Comparison of ENCODE assay signal across 12 cellular contexts in the genomic region with DNA sequence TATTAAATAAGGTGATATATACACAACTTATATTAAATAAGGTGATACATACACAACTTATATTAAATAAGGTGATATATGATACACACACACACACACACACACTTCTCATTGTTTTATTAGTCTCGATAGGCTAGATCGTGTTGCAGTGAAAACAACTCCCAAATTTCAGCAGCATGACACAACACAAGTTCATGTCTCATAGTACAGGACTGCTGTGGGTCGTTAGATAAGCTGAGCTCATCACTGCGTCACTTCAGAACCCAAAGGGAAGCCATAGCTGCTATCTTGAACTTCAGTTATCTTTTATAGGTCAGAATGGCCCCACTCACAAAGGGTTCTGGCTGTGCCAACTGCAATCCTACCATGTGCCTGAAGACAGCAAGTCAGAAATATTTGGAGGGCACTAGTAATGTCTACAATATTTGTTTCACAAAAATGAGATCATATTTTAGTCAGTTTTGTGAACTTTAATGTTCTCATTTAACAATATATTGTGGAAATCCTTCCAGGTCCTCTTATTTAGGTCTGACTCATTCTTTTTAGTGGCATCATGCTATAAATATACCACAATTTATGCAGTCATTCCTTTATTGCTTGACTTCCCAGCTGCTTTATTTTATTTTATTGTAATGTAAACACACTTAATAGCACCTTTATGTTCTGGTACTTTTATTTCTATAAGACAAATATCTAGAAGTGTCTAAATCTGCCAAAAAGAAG.
DNase-seq lines count a peak whose midpoint lies in the region; ATAC-seq lines count a peak whose summit lies in the region.
"Had no signal": no experiment of that assay in that cellular context is flagged by ENCODE, and none has a peak within 500 bp of the region (broad histone marks: within the 10 kb centered on the region; RNA-seq: fewer than 3 reads in every experiment).

No MANE protein-coding gene starts in this region.

- no peak overlapping the region for H3K4me3 ChIP-seq in MG63
- H3K4me3 ChIP-seq: SJSA1, stomach had no signal

- H3K9me3 Mint-ChIP-seq in activated CD4-positive, alpha-beta memory T cell treated with anti-CD3 and anti-CD28 coated beads for 36 hours: no peaks in the 10 kb centered on the region
- H3K9me3 Mint-ChIP-seq: CD4-positive, CD25-positive, alpha-beta regulatory T cell had no signal

- no peaks in the 10 kb centered on the region for H3K36me3 ChIP-seq in MG63
- H3K36me3 ChIP-seq: SJSA1, stomach had no signal

- H3K27me3 Mint-ChIP-seq in activated CD4-positive, alpha-beta memory T cell treated with anti-CD3 and anti-CD28 coated beads for 36 hours: peaks cover 21% of the 10 kb centered on the region

- ATAC-seq in stimulated activated naive CD8-positive, alpha-beta T cell treated with anti-CD3 and anti-CD28 coated beads, Interleukin-15, Interleukin-2, amounts not matched to agents 100 U/mL and 50 U/mL, for 24 hours: no peak
- ATAC-seq: left colon had no signal

- intact Hi-C loops in activated CD4-positive, alpha-beta memory T cell treated with anti-CD3 and anti-CD28 coated beads for 36 hours (cut with micrococcal nuclease): no loop called here

- no peak overlapping the region for H3K27ac Mint-ChIP-seq in activated CD4-positive, alpha-beta memory T cell treated with anti-CD3 and anti-CD28 coated beads for 36 hours
- H3K27ac Mint-ChIP-seq: CD4-positive, CD25-positive, alpha-beta regulatory T cell had no signal

- DNase-seq in H4 (ENCODE audit: low spot score): peak; percentile 30
- peak; percentile 24 for DNase-seq in MG63
- DNase-seq in dermis blood vessel endothelial cell: peak; percentile 6
- DNase-seq in myocyte (ENCODE audit: low read depth): peak; percentile 46
- DNase-seq in activated CD4-positive, alpha-beta memory T cell treated with anti-CD3 and anti-CD28 coated beads for 36 hours: no peak
- no peak for DNase-seq in stimulated activated naive CD8-positive, alpha-beta T cell treated with anti-CD3 and anti-CD28 coated beads, Interleukin-15, Interleukin-2, amounts not matched to agents 100 U/mL and 50 U/mL, for 24 hours
- no peak for DNase-seq in 8988T
- DNase-seq: activated CD4-positive, alpha-beta T cell treated with anti-CD3 and anti-CD28 coated beads, Interleukin-2, amount 50 U/mL, for 48 hours; CD4-positive, CD25-positive, alpha-beta regulatory T cell; left colon; stomach had no signal

- H3K9me3 ChIP-seq in MG63: no peaks in the 10 kb centered on the region
- H3K9me3 ChIP-seq: SJSA1, stomach had no signal

- CTCF ChIA-PET in activated CD4-positive, alpha-beta memory T cell treated with anti-CD3 and anti-CD28 coated beads for 36 hours (lab: Charles Lee): no interaction called here

- H3K4me1 Mint-ChIP-seq in activated CD4-positive, alpha-beta memory T cell treated with anti-CD3 and anti-CD28 coated beads for 36 hours (ENCODE audit: low read depth): no peaks in the 10 kb centered on the region
- H3K4me1 Mint-ChIP-seq: CD4-positive, CD25-positive, alpha-beta regulatory T cell had no signal

- no peaks in the 10 kb centered on the region for H3K36me3 Mint-ChIP-seq in activated CD4-positive, alpha-beta memory T cell treated with anti-CD3 and anti-CD28 coated beads for 36 hours
- H3K36me3 Mint-ChIP-seq: CD4-positive, CD25-positive, alpha-beta regulatory T cell had no signal

- H3K4me3 Mint-ChIP-seq in activated CD4-positive, alpha-beta memory T cell treated with anti-CD3 and anti-CD28 coated beads for 36 hours: no peak overlapping the region
- H3K4me3 Mint-ChIP-seq: CD4-positive, CD25-positive, alpha-beta regulatory T cell had no signal

- peaks cover 23% of the 10 kb centered on the region for H3K27me3 ChIP-seq in MG63

- POLR2A ChIA-PET in activated CD4-positive, alpha-beta memory T cell treated with anti-CD3 and anti-CD28 coated beads for 36 hours (lab: Charles Lee): no interaction called here

Comparison
In these comparisons a context has a peak if more than half of its experiments do, and no peak if none do; other contexts are left out.
1. DNase-seq: peak in H4 (single experiment), MG63 (single experiment), dermis blood vessel endothelial cell (single experiment) and myocyte (single experiment); none in activated CD4-positive, alpha-beta memory T cell treated with anti-CD3 and anti-CD28 coated beads for 36 hours (single experiment), stimulated activated naive CD8-positive, alpha-beta T cell treated with anti-CD3 and anti-CD28 coated beads, Interleukin-15, Interleukin-2, amounts not matched to agents 100 U/mL and 50 U/mL, for 24 hours (single experiment) and 8988T (single experiment).